Comparison of ENCODE assay signal across 8 cellular contexts in genomic region chr1:232142403-232143314, GRCh38.
DNase-seq lines count a peak whose midpoint lies in the region; ATAC-seq, FAIRE-seq and TF ChIP-seq lines count a peak whose summit lies in the region.
"Had no signal": no experiment of that assay in that cellular context is flagged by ENCODE, and none has a peak within 500 bp of the region (broad histone marks: within the 10 kb centered on the region; RNA-seq: fewer than 3 reads in every experiment).

No MANE protein-coding gene starts in this region.

- TF ChIP-seq POLR2A in GM12892 (IDR thresholded peaks at IDR 0.05; ENCODE audit: low read depth, low read length), result no peak

- no peak for FAIRE-seq in GM12892 (lab: Jason Lieb, UNC)
- FAIRE-seq: K562 had no signal

- no peak for TF ChIP-seq CTCF in epithelial cell of esophagus (IDR thresholded peaks at IDR 0.05; ENCODE audit: insufficient read depth, low read depth, low read length, missing control alignments)

- H3K4me1 ChIP-seq in mesodermal cell (ENCODE audit: control insufficient read depth, insufficient read depth, low read length, poor library complexity, severe bottlenecking) (peaks cover 8% of the 10 kb centered on the region), aorta (ENCODE audit: control insufficient read depth in 1 of 2, insufficient read depth in 2 of 2, low read length in 2 of 2) (peaks cover 3 to 8% of the 10 kb centered on the region in 2 donors)

- peak; percentile 78 for DNase-seq in NCI-H226
- peak; percentile 58 for DNase-seq in epithelial cell of esophagus (ENCODE audit: low read depth)
- DNase-seq in aorta, result peak; percentile 84
- no peak for DNase-seq in GM12892 (ENCODE audit: insufficient read length)
- DNase-seq in NCI-H1092 (lab: John Stamatoyannopoulos, UW), result no peak
- no peak for DNase-seq in NOMO-1 (lab: John Stamatoyannopoulos, UW; ENCODE audit: unreplicated experiment in 2 of 2)

- no peaks in the 10 kb centered on the region for H3K27me3 ChIP-seq in aorta (ENCODE audit: control insufficient read depth in 1 of 2, insufficient read depth in 2 of 2, low read length in 1 of 2)

- intact Hi-C loops in aorta (cut with DNase I), result loop anchor here (10.0 kb wide), 3 partner anchors 298 to 492 kb away; partner anchors contain the start of gene SIPA1L2 (in 1 of the 2)

- 77 to 79% methylated on average over 6 to 8 of the region's 8 CpGs for WGBS in mesodermal cell (ENCODE audit: insufficient coverage in 2 of 2), 2 experiments
- WGBS in aorta, 2 donors, result 8 to 13% methylated on average over 8 of the region's 8 CpGs

- ATAC-seq in aorta (ENCODE audit: low FRiP score), result peak; percentile 86
- ATAC-seq: K562 had no signal

- no peak overlapping the region for H3K4me3 ChIP-seq in epithelial cell of esophagus (ENCODE audit: low read length)
- H3K4me3 ChIP-seq in mesodermal cell (ENCODE audit: extremely low read depth, insufficient read depth, low read length, poor library complexity, severe bottlenecking), result no peak overlapping the region
- H3K4me3 ChIP-seq in aorta (ENCODE audit: low read length in 2 of 2), result no peak overlapping the region
- H3K4me3 ChIP-seq: K562 had no signal

- H3K36me3 ChIP-seq in mesodermal cell (ENCODE audit: control insufficient read depth, insufficient read depth, low read length) (no peaks in the 10 kb centered on the region), aorta (ENCODE audit: control insufficient read depth in 1 of 2, insufficient read depth in 2 of 2, low read length in 1 of 2) (no peaks in the 10 kb centered on the region)

- H3K27ac ChIP-seq in mesodermal cell (ENCODE audit: low read depth, low read length, severe bottlenecking) (peak overlapping the region; percentile 68), aorta (ENCODE audit: low read depth in 1 of 2, low read length in 2 of 2) (peak overlapping the region; percentile 57 to 90)

- no peaks in the 10 kb centered on the region for H3K9me3 ChIP-seq in mesodermal cell (ENCODE audit: control insufficient read depth, low read length)
- H3K9me3 ChIP-seq in aorta (ENCODE audit: control insufficient read depth, low read length), result no peaks in the 10 kb centered on the region

Comparison
In these comparisons a context has a peak if more than half of its experiments do, and no peak if none do; other contexts are left out.
1. DNase-seq: peak in NCI-H226 (single experiment), epithelial cell of esophagus (single experiment) and aorta (2 of 2); none in GM12892 (single experiment), NCI-H1092 (single experiment) and NOMO-1 (0 of 2).